In genomic region chr16:89333401-89334001, GRCh38 we compare ENCODE assay signal across 8 cellular contexts.
DNase-seq lines count a peak whose midpoint lies in the region; ATAC-seq and TF ChIP-seq lines count a peak whose summit lies in the region.
"Not testable (repeated sequence)": the region's sequence is repeated elsewhere in the genome, so short reads cannot be mapped to it uniquely, and the experiment has no call there.

No MANE protein-coding gene starts in this region.

- H3K4me1 ChIP-seq in GM23338 (ENCODE audit: insufficient read depth) (peaks cover 15% of the 10 kb centered on the region; the same call in 1 of the 2 replicates), breast epithelium (peaks cover 4 to 13% of the 10 kb centered on the region in 2 donors), mucosa of stomach (ENCODE audit: control insufficient read depth, insufficient read depth, low read length) (peaks cover 22% of the 10 kb centered on the region)

- POLR2A ChIA-PET in WTC11 (lab: Charles Lee) = interaction anchor here (0.7 kb wide), 1 partner anchor 14 kb away, joined by 3 read pairs; no protein-coding TSS in a partner anchor

- H3K4me1 Mint-ChIP-seq in GM23338 = peaks cover 49% of the 10 kb centered on the region
- H3K4me1 Mint-ChIP-seq in WTC11 = peaks cover 48% of the 10 kb centered on the region
- peaks cover 75% of the 10 kb centered on the region for H3K4me1 Mint-ChIP-seq in stimulated activated memory B cell treated with anti-CD40 and anti-IgM and Interleukin-4, amounts not matched to agents 10 μg/mL and 1 μg/mL and 100 μg/mL, for 72 hours

- not testable (repeated sequence) for H3K9me3 Mint-ChIP-seq in GM23338; WTC11; stimulated activated memory B cell treated with anti-CD40 and anti-IgM and Interleukin-4, amounts not matched to agents 10 μg/mL and 1 μg/mL and 100 μg/mL, for 72 hours

- not testable (repeated sequence) for H3K36me3 ChIP-seq in GM23338 (ENCODE audit: insufficient read depth); breast epithelium; mucosa of stomach (ENCODE audit: control insufficient read depth, insufficient read depth, low read length)

- peaks cover 10% of the 10 kb centered on the region for H3K27me3 Mint-ChIP-seq in GM23338 (ENCODE audit: insufficient read depth, low read depth, poor library complexity)
- H3K27me3 Mint-ChIP-seq in WTC11 (ENCODE audit: low read depth); stimulated activated memory B cell treated with anti-CD40 and anti-IgM and Interleukin-4, amounts not matched to agents 10 μg/mL and 1 μg/mL and 100 μg/mL, for 72 hours: not testable (repeated sequence)

- not testable (repeated sequence) for TF ChIP-seq POLR2A in breast epithelium (IDR thresholded peaks at IDR 0.05)

- H3K27ac Mint-ChIP-seq in GM23338 = peak overlapping the region; percentile 71
- H3K27ac Mint-ChIP-seq in WTC11 = peak overlapping the region; percentile 91
- not testable (repeated sequence) for H3K27ac Mint-ChIP-seq in stimulated activated memory B cell treated with anti-CD40 and anti-IgM and Interleukin-4, amounts not matched to agents 10 μg/mL and 1 μg/mL and 100 μg/mL, for 72 hours

- H3K79me2 ChIP-seq in GM23338 (replicated peaks; ENCODE audit: insufficient read depth) = peaks cover 96% of the 10 kb centered on the region

- 0 out of 2 replicates have a peak overlapping the region, but pooled peaks have one; percentile 59 for H3K27ac ChIP-seq in GM23338 (ENCODE audit: low read depth)
- H3K27ac ChIP-seq in breast epithelium = not testable (repeated sequence)

- H3K9me2 ChIP-seq in GM23338 (ENCODE audit: insufficient read depth) = not testable (repeated sequence)

- H4K20me1 ChIP-seq in GM23338 (replicated peaks; ENCODE audit: insufficient read depth) = peaks cover 66% of the 10 kb centered on the region

- not testable (repeated sequence) for H2AFZ ChIP-seq in GM23338

- H3K36me3 Mint-ChIP-seq in GM23338 (ENCODE audit: low read depth); WTC11; stimulated activated memory B cell treated with anti-CD40 and anti-IgM and Interleukin-4, amounts not matched to agents 10 μg/mL and 1 μg/mL and 100 μg/mL, for 72 hours: not testable (repeated sequence)

- TF ChIP-seq CTCF in GM23338 (conservative IDR thresholded peaks at IDR 0.05; ENCODE audit: low read depth in 2 of 2) = peak in 1 of 2 experiments; percentile 39; a peak in 2 of 4 replicates
- not testable (repeated sequence) for TF ChIP-seq CTCF in WTC11 (IDR thresholded peaks at IDR 0.05)
- TF ChIP-seq CTCF in breast epithelium (IDR thresholded peaks at IDR 0.05) = peak in 2 of 3 donors; percentile 53 to 64

- H3F3A ChIP-seq in GM23338 (replicated peaks; ENCODE audit: low read depth) = not testable (repeated sequence)

- H3K27me3 ChIP-seq in GM23338 (ENCODE audit: insufficient read depth); breast epithelium; mucosa of stomach (ENCODE audit: control insufficient read depth, insufficient read depth, low read length): not testable (repeated sequence)

- not testable (repeated sequence) for ATAC-seq in GM23338, WTC11
- ATAC-seq in stimulated activated memory B cell treated with anti-CD40 and anti-IgM and Interleukin-4, amounts not matched to agents 10 μg/mL and 1 μg/mL and 100 μg/mL, for 72 hours = peak; percentile 67

- H3K4me2 ChIP-seq in GM23338 = not testable (repeated sequence)

- H3K4me3 Mint-ChIP-seq in GM23338; WTC11; stimulated activated memory B cell treated with anti-CD40 and anti-IgM and Interleukin-4, amounts not matched to agents 10 μg/mL and 1 μg/mL and 100 μg/mL, for 72 hours: not testable (repeated sequence)

- H3K9me3 ChIP-seq in breast epithelium; mucosa of stomach (ENCODE audit: control insufficient read depth, low read length): not testable (repeated sequence)

- intact Hi-C loops in breast epithelium (cut with DNase I; ENCODE audit: low total_unique reads) = not testable (repeated sequence)

- peak; percentile 83 for DNase-seq in CD1c-positive myeloid dendritic cell (ENCODE audit: extremely low spot score)
- not testable (repeated sequence) for DNase-seq in GM23338 (ENCODE audit: low spot score); breast epithelium (ENCODE audit: low spot score in 2 of 2)
- DNase-seq in NCI-H2227 treated with DMSO at 0.1 percent for 48 hours (lab: John Stamatoyannopoulos, UW) = peak; percentile 30
- peak; percentile 7 for DNase-seq in WTC11 (ENCODE audit: low spot score)
- DNase-seq in glomerular visceral epithelial cell (ENCODE audit: extremely low spot score) = peak; percentile 54

- peak overlapping the region; percentile 28 for H3K9ac ChIP-seq in mucosa of stomach (ENCODE audit: low read length)

- not testable (repeated sequence) for H3K4me3 ChIP-seq in GM23338; mucosa of stomach (ENCODE audit: low read length)
- H3K4me3 ChIP-seq in breast epithelium = peak overlapping the region in 1 of 3 donors; percentile 20

- CTCF ChIA-PET in WTC11 (lab: Charles Lee) = interaction anchor here (0.5 to 1.7 kb wide), 4 partner anchors 37 to 151 kb away, joined by 3 to 5 read pairs (median 3); no protein-coding TSS in a partner anchor
